In the genomic region with DNA sequence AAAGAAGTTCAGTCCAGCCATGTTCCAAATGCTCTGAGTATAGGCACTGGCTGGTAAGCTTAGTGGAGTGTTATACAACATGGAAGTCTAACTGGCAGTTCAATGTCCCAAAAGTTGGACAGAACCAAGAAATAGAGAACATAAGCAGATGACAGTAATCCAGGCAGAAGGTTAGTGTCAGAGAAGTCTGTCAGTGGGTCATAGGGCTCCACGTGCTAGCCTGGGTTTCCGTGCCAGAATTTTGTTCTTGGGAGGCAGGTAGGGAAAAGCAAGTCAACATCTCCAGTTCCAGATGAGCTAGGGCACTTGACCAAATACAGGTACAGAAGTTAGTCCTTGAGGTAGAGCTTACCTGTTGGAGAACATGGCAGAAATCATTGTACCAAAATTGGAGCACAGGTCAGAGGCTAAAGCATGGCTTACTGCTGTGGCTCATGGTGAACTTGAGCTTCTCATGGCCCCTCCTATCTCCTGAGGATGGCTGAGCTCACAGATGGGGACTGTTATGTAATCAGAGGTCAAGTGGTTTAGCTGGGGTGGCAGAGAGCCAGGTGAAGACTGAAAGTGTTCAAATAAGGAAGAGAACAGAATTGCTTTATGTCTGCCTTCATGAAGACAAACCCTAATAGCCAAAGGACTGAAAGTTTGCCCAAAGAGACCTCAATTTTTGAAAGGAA, we compare ENCODE assay signal across 8 cellular contexts.
DNase-seq lines count a peak whose midpoint lies in the region; ATAC-seq and TF ChIP-seq lines count a peak whose summit lies in the region.

No MANE protein-coding gene starts in this region.

- H3K4me1 Mint-ChIP-seq in Caco-2 (ENCODE audit: low read depth, unreplicated experiment) = no peaks in the 10 kb centered on the region

- TF ChIP-seq CTCF in body of pancreas (IDR thresholded peaks at IDR 0.05) = no peak
- no peak for TF ChIP-seq CTCF in Caco-2 (IDR thresholded peaks at IDR 0.05; ENCODE audit: insufficient read depth in 1 of 2, low read depth in 1 of 2, low read length in 1 of 2, severe bottlenecking in 1 of 2, unreplicated experiment in 1 of 2)

- intact Hi-C loops in body of pancreas (cut with DNase I) = no loop called here
- intact Hi-C loops in Caco-2 (cut with micrococcal nuclease; ENCODE audit: unreplicated experiment) = no loop called here

- WGBS in body of pancreas, 2 donors = 58 to 66% methylated on average over 2 of the region's 2 CpGs

- H3K4me3 ChIP-seq in body of pancreas (no peak overlapping the region), Caco-2 (ENCODE audit: low read depth, low read length) (no peak overlapping the region)

- H3K9me3 ChIP-seq in body of pancreas (no peaks in the 10 kb centered on the region), Caco-2 (no peaks in the 10 kb centered on the region)

- H3K4me3 Mint-ChIP-seq in Caco-2 (ENCODE audit: unreplicated experiment) = no peak overlapping the region

- peaks cover 35% of the 10 kb centered on the region for H3K4me1 ChIP-seq in body of pancreas
- no peaks in the 10 kb centered on the region for H3K4me1 ChIP-seq in Caco-2

- DNase-seq in DMS 273 treated with DMSO at 0.1 percent for 48 hours (lab: John Stamatoyannopoulos, UW) = peak; percentile 87
- peak; percentile 14 for DNase-seq in NCI-H2107 (lab: John Stamatoyannopoulos, UW)
- DNase-seq in body of pancreas = peak; percentile 80 to 88 (median 85)
- DNase-seq in medulla oblongata (ENCODE audit: extremely low spot score) = peak; percentile 91
- DNase-seq in Caco-2 = no peak

- H3K36me3 Mint-ChIP-seq in Caco-2 (ENCODE audit: insufficient read depth, unreplicated experiment) = no peaks in the 10 kb centered on the region

- POLR2A ChIA-PET in Caco-2 (lab: Charles Lee) = no interaction called here

- BruUV-seq in Caco-2 (replicated peaks; lab: Mats Ljungman, UMichigan) = no TSS peak

- ATAC-seq in body of pancreas (peak; percentile 87), HG03175 (IDR thresholded peaks at IDR 0.05; ENCODE audit: unreplicated experiment) (no peak), HG03439 (IDR thresholded peaks at IDR 0.05; ENCODE audit: unreplicated experiment) (no peak), HG03095 (IDR thresholded peaks at IDR 0.05; ENCODE audit: unreplicated experiment) (no peak)

- no peaks in the 10 kb centered on the region for H3K9me3 Mint-ChIP-seq in Caco-2 (ENCODE audit: unreplicated experiment)

- H3K36me3 ChIP-seq in body of pancreas (replicated peaks in 1 of 2; ENCODE audit: insufficient read depth in 1 of 2, low read depth in 2 of 2) (no peaks in the 10 kb centered on the region), Caco-2 (ENCODE audit: control insufficient read depth, insufficient read depth, low read length) (no peaks in the 10 kb centered on the region)

- H3K27me3 Mint-ChIP-seq in Caco-2 (ENCODE audit: insufficient read depth, unreplicated experiment) = no peaks in the 10 kb centered on the region

- H3K27me3 ChIP-seq in body of pancreas (no peaks in the 10 kb centered on the region), Caco-2 (replicated peaks; ENCODE audit: control insufficient read depth, insufficient read depth, low read length) (no peaks in the 10 kb centered on the region)

- no peak overlapping the region for H3K27ac Mint-ChIP-seq in Caco-2 (ENCODE audit: unreplicated experiment)

- CTCF ChIA-PET in Caco-2 (lab: Charles Lee) = no interaction called here

- no peak for TF ChIP-seq POLR2A in body of pancreas (IDR thresholded peaks at IDR 0.05)

- peak overlapping the region in 2 of 4 donors; percentile 23 to 42 for H3K27ac ChIP-seq in body of pancreas

Comparison
In these comparisons a context has a peak if more than half of its experiments do, and no peak if none do; other contexts are left out.
1. DNase-seq: peak in DMS 273 treated with DMSO at 0.1 percent for 48 hours (single experiment), NCI-H2107 (single experiment), body of pancreas (4 of 4) and medulla oblongata (single experiment); none in Caco-2 (0 of 2).